Comparison of ENCODE assay signal across 9 cellular contexts in genomic region chr1:90718411-90719320, GRCh38. TPM values are rescaled to one million over a fixed set of nuclear protein-coding genes. Genes with fewer than 3 reads are reported as not detected.
DNase-seq lines count a peak whose midpoint lies in the region; ATAC-seq and TF ChIP-seq lines count a peak whose summit lies in the region.
"Had no signal": no experiment of that assay in that cellular context is flagged by ENCODE, and none has a peak within 500 bp of the region (broad histone marks: within the 10 kb centered on the region; RNA-seq: fewer than 3 reads in every experiment).

No MANE protein-coding gene starts in this region.

- peaks cover 17 to 48% (median 43%) of the 10 kb centered on the region in 3 donors for H3K36me3 Mint-ChIP-seq in naive thymus-derived CD8-positive, alpha-beta T cell

- peaks cover 16 to 41% (median 29%) of the 10 kb centered on the region in 4 donors for H3K4me1 Mint-ChIP-seq in naive thymus-derived CD8-positive, alpha-beta T cell

- ATAC-seq in naive thymus-derived CD8-positive, alpha-beta T cell, result no peak
- ATAC-seq in GM21367 (IDR thresholded peaks at IDR 0.05; ENCODE audit: unreplicated experiment), result no peak
- ATAC-seq in GM19467 (IDR thresholded peaks at IDR 0.05; ENCODE audit: unreplicated experiment), result no peak
- ATAC-seq in GM19397 (IDR thresholded peaks at IDR 0.05; ENCODE audit: unreplicated experiment), result no peak

- no peak overlapping the region for H3K27ac ChIP-seq in HEK293 (ENCODE audit: extremely low read depth, low read depth, low read length)

- H3K4me3 Mint-ChIP-seq in naive thymus-derived CD8-positive, alpha-beta T cell, result peak overlapping the region; percentile 61 to 78 (median 72)

- POLR2A ChIA-PET in HEK293 (lab: Yijun Ruan, JAX), result interaction anchor here (1.1 kb wide), 1 partner anchor 12 kb away, joined by 4 read pairs; no protein-coding TSS in a partner anchor
- POLR2A ChIA-PET in naive thymus-derived CD8-positive, alpha-beta T cell (lab: Charles Lee), result no interaction called here

- CTCF ChIA-PET in HEK293 (lab: Yijun Ruan, JAX), result interaction anchor here (0.6 kb wide), 1 partner anchor 47 kb away, joined by 3 read pairs; no protein-coding TSS in a partner anchor

- peak overlapping the region in 3 of 10 donors; percentile 43 to 91 (median 63) for H3K27ac Mint-ChIP-seq in naive thymus-derived CD8-positive, alpha-beta T cell

- peaks cover 15 to 55% (median 28%) of the 10 kb centered on the region in 9 donors for H3K9me3 Mint-ChIP-seq in naive thymus-derived CD8-positive, alpha-beta T cell

- no peaks in the 10 kb centered on the region for H3K36me3 ChIP-seq in HEK293 (ENCODE audit: control insufficient read depth in 2 of 2, insufficient read depth in 1 of 2, low read length in 2 of 2)

- peaks cover 3% of the 10 kb centered on the region; the same call in 1 of the 2 replicates for H3K4me1 ChIP-seq in HEK293 (ENCODE audit: control insufficient read depth, insufficient read depth, low read length)

- peaks cover 48 to 99% (median 77%) of the 10 kb centered on the region in 5 donors for H3K27me3 Mint-ChIP-seq in naive thymus-derived CD8-positive, alpha-beta T cell

- H3K4me3 ChIP-seq in AG09309 (ENCODE audit: control insufficient read depth, low read depth, low read length), result peak overlapping the region; percentile 34
- H3K4me3 ChIP-seq in HEK293 (ENCODE audit: low read depth, low read length), result peak overlapping the region; percentile 67

- DNase-seq in AG09309 (ENCODE audit: low read depth) (no peak), cerebellum (ENCODE audit: low spot score) (peak; percentile 43), mesenteric fat pad (ENCODE audit: low spot score) (no peak)
- no peak for DNase-seq in naive thymus-derived CD8-positive, alpha-beta T cell

- TF ChIP-seq CTCF in AG09309 (IDR thresholded peaks at IDR 0.05; ENCODE audit: control insufficient read depth, insufficient read depth, low read depth, low read length, missing control alignments) (no peak), HEK293 (tag by site-specific recombination; IDR thresholded peaks at IDR 0.05) (no peak)

- no peaks in the 10 kb centered on the region for H3K9me3 ChIP-seq in HEK293 (ENCODE audit: control insufficient read depth, insufficient read depth, low read depth, low read length)

TF ChIP-seq in HEK293, 187 proteins besides CTCF, POLR2A, EP300 and RAD21:
- TF ChIP-seq, protein P1, sequence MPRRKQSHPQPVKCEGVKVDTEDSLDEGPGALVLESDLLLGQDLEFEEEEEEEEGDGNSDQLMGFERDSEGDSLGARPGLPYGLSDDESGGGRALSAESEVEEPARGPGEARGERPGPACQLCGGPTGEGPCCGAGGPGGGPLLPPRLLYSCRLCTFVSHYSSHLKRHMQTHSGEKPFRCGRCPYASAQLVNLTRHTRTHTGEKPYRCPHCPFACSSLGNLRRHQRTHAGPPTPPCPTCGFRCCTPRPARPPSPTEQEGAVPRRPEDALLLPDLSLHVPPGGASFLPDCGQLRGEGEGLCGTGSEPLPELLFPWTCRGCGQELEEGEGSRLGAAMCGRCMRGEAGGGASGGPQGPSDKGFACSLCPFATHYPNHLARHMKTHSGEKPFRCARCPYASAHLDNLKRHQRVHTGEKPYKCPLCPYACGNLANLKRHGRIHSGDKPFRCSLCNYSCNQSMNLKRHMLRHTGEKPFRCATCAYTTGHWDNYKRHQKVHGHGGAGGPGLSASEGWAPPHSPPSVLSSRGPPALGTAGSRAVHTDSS (tag by site-specific recombination; IDR thresholded peaks at IDR 0.05), result 0 out of 2 replicates have a peak, but pooled peaks have one; percentile 9
- TF ChIP-seq ZBTB26 (tag by site-specific recombination; optimal IDR thresholded peaks at IDR 0.05) (peak; percentile 55), ZNF335 (tag by site-specific recombination; conservative IDR thresholded peaks at IDR 0.05) (peak; percentile 78), ZNF341 (tag by site-specific recombination; IDR thresholded peaks at IDR 0.05; ENCODE audit: low read depth) (peak; percentile 90), ZNF777 (tag by site-specific recombination; IDR thresholded peaks at IDR 0.05; ENCODE audit: borderline replicate concordance) (peak; percentile 82), ZNF175 (tag by site-specific recombination; IDR thresholded peaks at IDR 0.05) (no peak), ZNF426 (tag by site-specific recombination; IDR thresholded peaks at IDR 0.05) (no peak), ZNF16 (tag by site-specific recombination; IDR thresholded peaks at IDR 0.05; ENCODE audit: low read depth) (no peak), ZBTB20 (tag by site-specific recombination; IDR thresholded peaks at IDR 0.05) (peak; percentile 44; the same call in 1 of the 2 replicates), ZBTB8A (tag by site-specific recombination; IDR thresholded peaks at IDR 0.05) (peak; percentile 98), ZBTB48 (tag by site-specific recombination; IDR thresholded peaks at IDR 0.05) (0 out of 2 replicates have a peak, but pooled peaks have one; percentile 14), ZNF19 (tag by site-specific recombination; IDR thresholded peaks at IDR 0.05; ENCODE audit: low read depth) (no peak), ZNF664 (tag by site-specific recombination; IDR thresholded peaks at IDR 0.05) (no peak), GLIS2 (tag by site-specific recombination; IDR thresholded peaks at IDR 0.05) (peak; percentile 60), ZBTB17 (tag by site-specific recombination; IDR thresholded peaks at IDR 0.05) (peak; percentile 75), ZIC2 (tag by site-specific recombination; IDR thresholded peaks at IDR 0.05) (peak; percentile 41; the same call in 1 of the 2 replicates), ZNF394 (tag by site-specific recombination; IDR thresholded peaks at IDR 0.05; ENCODE audit: borderline replicate concordance) (0 out of 2 replicates have a peak, but pooled peaks have one; percentile 16), ZFP37 (tag by site-specific recombination; IDR thresholded peaks at IDR 0.05) (peak; percentile 24; the same call in 1 of the 2 replicates), KLF9 (tag by site-specific recombination; IDR thresholded peaks at IDR 0.05; ENCODE audit: low read depth) (no peak)
- TF ChIP-seq, protein P2, sequence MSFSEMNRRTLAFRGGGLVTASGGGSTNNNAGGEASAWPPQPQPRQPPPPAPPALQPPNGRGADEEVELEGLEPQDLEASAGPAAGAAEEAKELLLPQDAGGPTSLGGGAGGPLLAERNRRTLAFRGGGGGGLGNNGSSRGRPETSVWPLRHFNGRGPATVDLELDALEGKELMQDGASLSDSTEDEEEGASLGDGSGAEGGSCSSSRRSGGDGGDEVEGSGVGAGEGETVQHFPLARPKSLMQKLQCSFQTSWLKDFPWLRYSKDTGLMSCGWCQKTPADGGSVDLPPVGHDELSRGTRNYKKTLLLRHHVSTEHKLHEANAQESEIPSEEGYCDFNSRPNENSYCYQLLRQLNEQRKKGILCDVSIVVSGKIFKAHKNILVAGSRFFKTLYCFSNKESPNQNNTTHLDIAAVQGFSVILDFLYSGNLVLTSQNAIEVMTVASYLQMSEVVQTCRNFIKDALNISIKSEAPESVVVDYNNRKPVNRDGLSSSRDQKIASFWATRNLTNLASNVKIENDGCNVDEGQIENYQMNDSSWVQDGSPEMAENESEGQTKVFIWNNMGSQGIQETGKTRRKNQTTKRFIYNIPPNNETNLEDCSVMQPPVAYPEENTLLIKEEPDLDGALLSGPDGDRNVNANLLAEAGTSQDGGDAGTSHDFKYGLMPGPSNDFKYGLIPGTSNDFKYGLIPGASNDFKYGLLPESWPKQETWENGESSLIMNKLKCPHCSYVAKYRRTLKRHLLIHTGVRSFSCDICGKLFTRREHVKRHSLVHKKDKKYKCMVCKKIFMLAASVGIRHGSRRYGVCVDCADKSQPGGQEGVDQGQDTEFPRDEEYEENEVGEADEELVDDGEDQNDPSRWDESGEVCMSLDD (tag by site-specific recombination; IDR thresholded peaks at IDR 0.05), result peak; percentile 14; the same call in 1 of the 2 replicates

RNA-seq across cellular contexts. Expression of gene BARHL2, which starts 1.6 kb away (rescaled TPM):
- total RNA-seq in cerebellum (1.5 TPM), mesenteric fat pad (not detected)
- not detected for total RNA-seq in naive thymus-derived CD8-positive, alpha-beta T cell
- polyA plus RNA-seq in naive thymus-derived CD8-positive, alpha-beta T cell, result not detected
- total RNA-seq: T-helper 2 cell treated with Interferon-gamma antibody and Interleukin-4, amounts not matched to agents 100 ng/mL and 5 ng/mL, for 36 hours had no signal
